ENCODE assay signal across 8 cellular contexts in genomic region chr17:81636505-81637288, GRCh38. TPM values are rescaled to one million over a fixed set of nuclear protein-coding genes. Genes with fewer than 3 reads are reported as not detected.
A peak's percentile ranks its signal among the peaks of the same experiment; 100 is the strongest.
DNase-seq lines count a peak whose midpoint lies in the region; ATAC-seq and TF ChIP-seq lines count a peak whose summit lies in the region.

NPLOC4 (minus strand) TSS chr17:81637112; CDS start chr17:81636930, 182 bp downstream.
TSPAN10 (plus strand) TSS chr17:81637196; CDS start chr17:81642413, 5,217 bp downstream.

- H3F3A ChIP-seq in neural cell (ENCODE audit: insufficient read depth, low read length, poor library complexity, severe bottlenecking), result no peaks in the 10 kb centered on the region

- TF ChIP-seq CTCF in RWPE1 (conservative IDR thresholded peaks at IDR 0.05; ENCODE audit: low read depth), result no peak
- no peak for TF ChIP-seq CTCF in fibroblast of villous mesenchyme (IDR thresholded peaks at IDR 0.05; ENCODE audit: insufficient read depth, low read depth, low read length)
- TF ChIP-seq CTCF in neural cell (IDR thresholded peaks at IDR 0.05; ENCODE audit: poor library complexity, severe bottlenecking), result no peak

- no peaks in the 10 kb centered on the region for H3K9me2 ChIP-seq in neural cell (ENCODE audit: insufficient read depth, low read length)

- POLR2A ChIA-PET in RWPE1 (lab: Yijun Ruan, JAX; ENCODE audit: low non-redundant PET), result interaction anchor here (0.6 to 1.0 kb wide), 2 partner anchors 29 to 30 kb away, joined by 3 to 4 read pairs; partner anchors contain the start of gene CCDC137

- no peaks in the 10 kb centered on the region for H3K27me3 Mint-ChIP-seq in stimulated activated naive CD8-positive, alpha-beta T cell treated with anti-CD3 and anti-CD28 coated beads, Interleukin-15, amount 100 ng/mL, for 72 hours

- H2AFZ ChIP-seq in neural cell (ENCODE audit: low read depth, low read length), result peak within 1 kb of the TSS; percentile 45

- H3K27ac ChIP-seq in RWPE1, result peak within 1 kb of the TSS; percentile 88
- peak within 1 kb of the TSS; percentile 78 for H3K27ac ChIP-seq in neural cell (ENCODE audit: low read length)

- TF ChIP-seq EP300 in neural cell (conservative IDR thresholded peaks at IDR 0.05; ENCODE audit: poor library complexity, severe bottlenecking), result peak; percentile 69

- peak within 1 kb of the TSS; percentile 76 to 99 for H3K27ac Mint-ChIP-seq in stimulated activated naive CD8-positive, alpha-beta T cell treated with anti-CD3 and anti-CD28 coated beads, Interleukin-15, amount 100 ng/mL, for 72 hours

- no peaks in the 10 kb centered on the region for H3K9me3 ChIP-seq in neural cell (ENCODE audit: low read length)

- H4K20me1 ChIP-seq in neural cell (ENCODE audit: insufficient read depth), result no peaks in the 10 kb centered on the region

- TF ChIP-seq RAD21 in neural cell (conservative IDR thresholded peaks at IDR 0.05), result peak; percentile 34

- no peaks in the 10 kb centered on the region for H3K27me3 ChIP-seq in neural cell (ENCODE audit: insufficient read depth, low read depth, low read length)

- DNase-seq in DMS153 treated with DMSO at 0.1 percent for 48 hours (lab: John Stamatoyannopoulos, UW; ENCODE audit: unreplicated experiment) (peak; percentile 62), Kasumi-1 (lab: John Stamatoyannopoulos, UW) (peak; percentile 86 to 87), RWPE1 (ENCODE audit: low spot score) (peak; percentile 98), fibroblast of villous mesenchyme (ENCODE audit: low read depth) (peak; percentile 86)
- peak; percentile 94 for DNase-seq in activated effector memory CD4-positive, alpha-beta T cell treated with anti-CD3 and anti-CD28 coated beads, Interleukin-2, amount 50 U/mL, for 16 hours
- peak; percentile 89 for DNase-seq in stimulated activated naive CD8-positive, alpha-beta T cell treated with anti-CD3 and anti-CD28 coated beads, Interleukin-15, amount 100 ng/mL, for 72 hours

- peaks cover 11% of the 10 kb centered on the region for H3K4me1 Mint-ChIP-seq in stimulated activated naive CD8-positive, alpha-beta T cell treated with anti-CD3 and anti-CD28 coated beads, Interleukin-15, amount 100 ng/mL, for 72 hours

- H3K36me3 ChIP-seq in neural cell (ENCODE audit: insufficient read depth, low read length), result no peaks in the 10 kb centered on the region

- peak within 1 kb of the TSS; percentile 87 to 88 for H3K4me3 Mint-ChIP-seq in stimulated activated naive CD8-positive, alpha-beta T cell treated with anti-CD3 and anti-CD28 coated beads, Interleukin-15, amount 100 ng/mL, for 72 hours

- peak; percentile 65 for ATAC-seq in GM21723 (IDR thresholded peaks at IDR 0.05; ENCODE audit: unreplicated experiment)
- ATAC-seq in stimulated activated naive CD8-positive, alpha-beta T cell treated with anti-CD3 and anti-CD28 coated beads, Interleukin-15, amount 100 ng/mL, for 72 hours, result peak; percentile 97

- CTCF ChIA-PET in RWPE1 (lab: Yijun Ruan, JAX), result no interaction called here

- peak within 1 kb of the TSS; percentile 81 for H3K4me2 ChIP-seq in neural cell (ENCODE audit: low read length)

- peak within 1 kb of the TSS; percentile 87 for H3K9ac ChIP-seq in neural cell (ENCODE audit: low read length)

- H3K4me3 ChIP-seq in fibroblast of villous mesenchyme (ENCODE audit: low read depth, low read length), result peak within 1 kb of the TSS; percentile 91
- H3K4me3 ChIP-seq in neural cell (ENCODE audit: low read length), result peak within 1 kb of the TSS; percentile 95

- H3K9me3 Mint-ChIP-seq in stimulated activated naive CD8-positive, alpha-beta T cell treated with anti-CD3 and anti-CD28 coated beads, Interleukin-15, amount 100 ng/mL, for 72 hours, result no peaks in the 10 kb centered on the region

- peaks cover 38% of the 10 kb centered on the region for H3K79me2 ChIP-seq in neural cell (replicated peaks; ENCODE audit: insufficient read depth, low read length)

TF ChIP-seq in neural cell, 6 proteins besides CTCF, POLR2A, EP300 and RAD21:
- TF ChIP-seq MXI1 (conservative IDR thresholded peaks at IDR 0.05; ENCODE audit: poor library complexity, severe bottlenecking) (peak; percentile 66), TAF1 (IDR thresholded peaks at IDR 0.05; ENCODE audit: low read depth) (peak; percentile 96), EZH2 (IDR thresholded peaks at IDR 0.05; ENCODE audit: borderline replicate concordance, insufficient read depth, low read length, poor library complexity, severe bottlenecking) (no peak), POLR2AphosphoS5 (IDR thresholded peaks at IDR 0.05) (peak; percentile 91), SMC3 (conservative IDR thresholded peaks at IDR 0.05; ENCODE audit: poor library complexity) (peak; percentile 36)
- TF ChIP-seq, protein P1, sequence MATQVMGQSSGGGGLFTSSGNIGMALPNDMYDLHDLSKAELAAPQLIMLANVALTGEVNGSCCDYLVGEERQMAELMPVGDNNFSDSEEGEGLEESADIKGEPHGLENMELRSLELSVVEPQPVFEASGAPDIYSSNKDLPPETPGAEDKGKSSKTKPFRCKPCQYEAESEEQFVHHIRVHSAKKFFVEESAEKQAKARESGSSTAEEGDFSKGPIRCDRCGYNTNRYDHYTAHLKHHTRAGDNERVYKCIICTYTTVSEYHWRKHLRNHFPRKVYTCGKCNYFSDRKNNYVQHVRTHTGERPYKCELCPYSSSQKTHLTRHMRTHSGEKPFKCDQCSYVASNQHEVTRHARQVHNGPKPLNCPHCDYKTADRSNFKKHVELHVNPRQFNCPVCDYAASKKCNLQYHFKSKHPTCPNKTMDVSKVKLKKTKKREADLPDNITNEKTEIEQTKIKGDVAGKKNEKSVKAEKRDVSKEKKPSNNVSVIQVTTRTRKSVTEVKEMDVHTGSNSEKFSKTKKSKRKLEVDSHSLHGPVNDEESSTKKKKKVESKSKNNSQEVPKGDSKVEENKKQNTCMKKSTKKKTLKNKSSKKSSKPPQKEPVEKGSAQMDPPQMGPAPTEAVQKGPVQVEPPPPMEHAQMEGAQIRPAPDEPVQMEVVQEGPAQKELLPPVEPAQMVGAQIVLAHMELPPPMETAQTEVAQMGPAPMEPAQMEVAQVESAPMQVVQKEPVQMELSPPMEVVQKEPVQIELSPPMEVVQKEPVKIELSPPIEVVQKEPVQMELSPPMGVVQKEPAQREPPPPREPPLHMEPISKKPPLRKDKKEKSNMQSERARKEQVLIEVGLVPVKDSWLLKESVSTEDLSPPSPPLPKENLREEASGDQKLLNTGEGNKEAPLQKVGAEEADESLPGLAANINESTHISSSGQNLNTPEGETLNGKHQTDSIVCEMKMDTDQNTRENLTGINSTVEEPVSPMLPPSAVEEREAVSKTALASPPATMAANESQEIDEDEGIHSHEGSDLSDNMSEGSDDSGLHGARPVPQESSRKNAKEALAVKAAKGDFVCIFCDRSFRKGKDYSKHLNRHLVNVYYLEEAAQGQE (IDR thresholded peaks at IDR 0.05; ENCODE audit: borderline replicate concordance), result peak; percentile 61

RNA-seq across cellular contexts. Expression of gene NPLOC4, which starts in this region (rescaled TPM):
- 96.7 and 108 TPM in 2 replicates for total RNA-seq in fibroblast of villous mesenchyme
- polyA plus RNA-seq in neural cell, result 32.3 and 42.9 TPM in 2 replicates
- polyA minus RNA-seq in neural cell, result 58.1 and 78.2 TPM in 2 replicates

RNA-seq across cellular contexts. Expression of gene TSPAN10, which starts in this region (rescaled TPM):
- 1.7 and 2.3 TPM in 2 replicates for total RNA-seq in fibroblast of villous mesenchyme
- not detected in 2 replicates for polyA plus RNA-seq in neural cell
- polyA minus RNA-seq in neural cell, result 0.35 TPM in 1 of 2 replicates, not detected in the other

Comparison
In these comparisons a context has a peak if more than half of its experiments do, and no peak if none do; other contexts are left out.
1. Peak in every context shown above with its lines: DNase-seq, ATAC-seq, H3K4me3 ChIP-seq and H3K27ac ChIP-seq.